ENCODE assay signal across 13 cellular contexts in the genomic region with DNA sequence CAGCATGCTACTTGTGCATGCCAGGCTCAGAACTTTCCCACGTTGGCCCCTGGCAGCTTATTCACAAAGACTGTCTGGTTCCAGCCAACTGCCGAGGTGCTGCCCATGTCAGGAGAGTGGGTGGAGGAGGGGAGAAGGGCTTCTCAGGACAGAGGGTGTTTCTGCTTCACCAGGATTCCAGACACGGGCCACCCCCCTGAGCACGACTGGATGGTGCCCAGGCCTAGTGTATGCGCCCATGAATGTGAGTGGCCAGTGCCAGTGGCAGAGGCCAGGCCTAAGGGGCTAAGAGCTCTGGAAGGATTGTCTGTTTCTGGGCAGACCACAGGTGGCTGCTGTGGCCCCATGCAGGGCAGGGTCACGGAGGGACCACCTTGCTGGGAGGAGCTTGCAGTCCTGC.
"Had no signal": no experiment of that assay in that cellular context is flagged by ENCODE, and none has a peak within 500 bp of the region (broad histone marks: within the 10 kb centered on the region; RNA-seq: fewer than 3 reads in every experiment).

No MANE protein-coding gene starts in this region.

- H3K4me1 ChIP-seq: foreskin keratinocyte, prostate gland, stomach, thyroid gland, uterus had no signal

- H3K36me3 ChIP-seq: neutrophil, prostate gland, stomach, thyroid gland, uterus had no signal

- H3K4me3 ChIP-seq: prostate gland, stomach, thyroid gland, uterus had no signal

- H3K36me3 Mint-ChIP-seq: activated naive CD8-positive, alpha-beta T cell treated with anti-CD3 and anti-CD28 coated beads, Interleukin-2, amount 10 ng/mL, durations not matched to agents 7 days and 5 days had no signal

- DNase-seq: activated CD4-positive, alpha-beta T cell treated with anti-CD3 and anti-CD28 coated beads, Interleukin-2, amount 10 ng/mL, durations not matched to agents 7 days and 5 days; activated CD4-positive, CD25-positive, alpha-beta regulatory T cell; activated naive CD8-positive, alpha-beta T cell treated with anti-CD3 and anti-CD28 coated beads, Interleukin-2, amount 10 ng/mL, durations not matched to agents 7 days and 5 days; activated T-cell treated with anti-CD3 and anti-CD28 coated beads, Interleukin-2, amount 50 U/mL, for 72 hours; aorta; effector CD4-positive, alpha-beta T cell; foreskin keratinocyte; stimulated activated CD4-positive, alpha-beta T cell treated with anti-CD3 and anti-CD28 coated beads, Interleukin-4, amount 100 ng/mL, for 4 hours; stomach; thyroid gland; uterus had no signal

- ATAC-seq: activated T-cell treated with anti-CD3 and anti-CD28 coated beads, Interleukin-2, amount 50 U/mL, for 72 hours; foreskin keratinocyte had no signal

- H3K27ac ChIP-seq: foreskin keratinocyte, neutrophil, prostate gland, stomach, thyroid gland had no signal

- H3K27me3 ChIP-seq: foreskin keratinocyte, neutrophil, thyroid gland, uterus had no signal

- H3K27me3 Mint-ChIP-seq: activated CD4-positive, alpha-beta T cell treated with anti-CD3 and anti-CD28 coated beads, Interleukin-2, amount 10 ng/mL, durations not matched to agents 7 days and 5 days had no signal

- H3K4me3 Mint-ChIP-seq: activated CD4-positive, alpha-beta T cell treated with anti-CD3 and anti-CD28 coated beads, Interleukin-2, amount 10 ng/mL, durations not matched to agents 7 days and 5 days; activated naive CD8-positive, alpha-beta T cell treated with anti-CD3 and anti-CD28 coated beads, Interleukin-2, amount 10 ng/mL, durations not matched to agents 7 days and 5 days; activated T-cell treated with anti-CD3 and anti-CD28 coated beads, Interleukin-2, amount 50 U/mL, for 72 hours had no signal

- H3K27ac Mint-ChIP-seq: activated naive CD8-positive, alpha-beta T cell treated with anti-CD3 and anti-CD28 coated beads, Interleukin-2, amount 10 ng/mL, durations not matched to agents 7 days and 5 days; activated T-cell treated with anti-CD3 and anti-CD28 coated beads, Interleukin-2, amount 50 U/mL, for 72 hours had no signal

- H3K9me3 ChIP-seq: prostate gland, stomach, thyroid gland, uterus had no signal
